8 cellular contexts compared by ENCODE assay signal in genomic region chr7:155205368-155206285, GRCh38.
DNase-seq lines count a peak whose midpoint lies in the region; ATAC-seq, FAIRE-seq and TF ChIP-seq lines count a peak whose summit lies in the region.

No MANE protein-coding gene starts in this region.

- TF ChIP-seq CTCF in A549 (IDR thresholded peaks at IDR 0.05) (no peak), Peyer's patch (IDR thresholded peaks at IDR 0.05) (no peak), foreskin keratinocyte (conservative IDR thresholded peaks at IDR 0.05) (peak; percentile 50), pancreas (IDR thresholded peaks at IDR 0.05) (no peak), thyroid gland (IDR thresholded peaks at IDR 0.05) (no peak)

- H3K36me3 Mint-ChIP-seq in activated T-helper 17 cell treated with anti-CD3 and anti-CD28 coated beads, Interleukin-2, amount 50 U/mL, for 72 hours (ENCODE audit: low read depth) = peaks cover 11% of the 10 kb centered on the region

- no peaks in the 10 kb centered on the region for H3K27me3 Mint-ChIP-seq in activated T-helper 17 cell treated with anti-CD3 and anti-CD28 coated beads, Interleukin-2, amount 50 U/mL, for 72 hours

- ATAC-seq in A549 (peak; percentile 92 to 96), GM18873 (IDR thresholded peaks at IDR 0.05; ENCODE audit: low FRiP score, unreplicated experiment) (peak; percentile 83), HG03095 (IDR thresholded peaks at IDR 0.05; ENCODE audit: unreplicated experiment) (peak; percentile 78), foreskin keratinocyte (peak; percentile 88), pancreas (peak in 3 of 4 donors; percentile 33 to 75 (median 47))
- ATAC-seq in activated T-helper 17 cell treated with anti-CD3 and anti-CD28 coated beads, Interleukin-2, amount 50 U/mL, for 72 hours (replicated peaks) = peak; percentile 84

- peak overlapping the region; percentile 73 for H3K4me2 ChIP-seq in A549

- peak; percentile 95 to 98 for DNase-seq in A549 (ENCODE audit: low read depth in 1 of 2, low spot score in 1 of 2)
- peak; percentile 72 to 91 (median 81) for DNase-seq in Peyer's patch
- peak; percentile 98 to 99 for DNase-seq in foreskin keratinocyte
- DNase-seq in pancreas = peak in 3 of 6 donors; percentile 52 to 79 (median 68)
- peak; percentile 53 to 55 for DNase-seq in thyroid gland

- peaks cover 25% of the 10 kb centered on the region for H3K4me1 Mint-ChIP-seq in activated T-helper 17 cell treated with anti-CD3 and anti-CD28 coated beads, Interleukin-2, amount 50 U/mL, for 72 hours

- 33% methylated on average over 31 of the region's 32 CpGs for whole genome bisulfite sequencing in A549 (ENCODE audit: missing lambda C conversion rate)
- WGBS in pancreas, 2 donors = 78 to 82% methylated on average over 32 of the region's 32 CpGs
- 55 to 59% methylated on average over 31 to 32 of the region's 32 CpGs for WGBS in thyroid gland, 2 donors

- H3K27ac ChIP-seq in A549 (peak overlapping the region; percentile 69 to 84), Peyer's patch (peak overlapping the region; percentile 56 to 82 (median 78)), foreskin keratinocyte (peak overlapping the region; percentile 88), pancreas (peak overlapping the region in 3 of 4 donors; percentile 55 to 70 (median 57)), thyroid gland (peak overlapping the region; percentile 71 to 73 (median 71))

- H3K27me3 ChIP-seq in Peyer's patch (no peaks in the 10 kb centered on the region), foreskin keratinocyte (no peaks in the 10 kb centered on the region), pancreas (no peaks in the 10 kb centered on the region), thyroid gland (no peaks in the 10 kb centered on the region)

- FAIRE-seq in A549 (lab: Jason Lieb, UNC) = no peak
- FAIRE-seq in pancreas (lab: Jason Lieb, UNC) = no peak

- TF ChIP-seq RAD21 in A549 (conservative IDR thresholded peaks at IDR 0.05 in 1 of 2, IDR thresholded peaks at IDR 0.05 in 1 of 2) = no peak; a peak in 1 of 5 replicates

- CTCF ChIA-PET in A549 (lab: Yijun Ruan, JAX) = interaction anchor here (0.9 to 2.7 kb wide), 5 partner anchors 16 to 151 kb away, joined by 3 to 9 read pairs (median 4); no protein-coding TSS in a partner anchor

- H3K9me3 ChIP-seq in A549 (no peaks in the 10 kb centered on the region), Peyer's patch (no peaks in the 10 kb centered on the region), pancreas (no peaks in the 10 kb centered on the region), thyroid gland (no peaks in the 10 kb centered on the region)

- H3K9me3 Mint-ChIP-seq in activated T-helper 17 cell treated with anti-CD3 and anti-CD28 coated beads, Interleukin-2, amount 50 U/mL, for 72 hours = peaks cover 3% of the 10 kb centered on the region

- TF ChIP-seq POLR2A in A549 (IDR thresholded peaks at IDR 0.05; ENCODE audit: low read length) (peak; percentile 28; the same call in 1 of the 2 replicates), Peyer's patch (IDR thresholded peaks at IDR 0.05) (peak in 1 of 2 donors; percentile 19), thyroid gland (IDR thresholded peaks at IDR 0.05) (peak in 1 of 2 donors; percentile 37)

- peaks cover 21% of the 10 kb centered on the region for H3K4me1 ChIP-seq in A549
- H3K4me1 ChIP-seq in Peyer's patch = peaks cover 0 to 3% (median 0%) of the 10 kb centered on the region in 4 donors
- peaks cover 10% of the 10 kb centered on the region for H3K4me1 ChIP-seq in foreskin keratinocyte
- H3K4me1 ChIP-seq in pancreas = peaks cover 6 to 12% (median 7%) of the 10 kb centered on the region in 3 donors
- H3K4me1 ChIP-seq in thyroid gland = no peaks in the 10 kb centered on the region

- H3K4me3 ChIP-seq in A549 (peak overlapping the region; percentile 35), Peyer's patch (peak overlapping the region; percentile 18 to 48 (median 36)), pancreas (peak overlapping the region in 1 of 4 donors; percentile 7), thyroid gland (replicated peaks in 1 of 3) (no peak overlapping the region)

- POLR2A ChIA-PET in A549 (lab: Yijun Ruan, JAX) = interaction anchor here (0.6 to 1.8 kb wide), 6 partner anchors 12 to 203 kb away, joined by 3 to 23 read pairs (median 5); partner anchors contain the start of genes INSIG1 and PAXIP1

- intact Hi-C loops in pancreas (cut with DNase I) (no loop called here), thyroid gland (cut with DNase I) (loop anchor here (5.0 kb wide), 1 partner anchor 92 kb away; the partner anchor contains the start of gene INSIG1)

- no peaks in the 10 kb centered on the region for H3K36me3 ChIP-seq in Peyer's patch
- no peaks in the 10 kb centered on the region for H3K36me3 ChIP-seq in pancreas
- no peaks in the 10 kb centered on the region for H3K36me3 ChIP-seq in thyroid gland

- TF ChIP-seq EP300 in A549 (IDR thresholded peaks at IDR 0.05) = peak in 1 of 2 experiments; percentile 37; a peak in 1 of 5 replicates

- peak overlapping the region; percentile 84 for H3K4me3 Mint-ChIP-seq in activated T-helper 17 cell treated with anti-CD3 and anti-CD28 coated beads, Interleukin-2, amount 50 U/mL, for 72 hours

- H3K27ac Mint-ChIP-seq in activated T-helper 17 cell treated with anti-CD3 and anti-CD28 coated beads, Interleukin-2, amount 50 U/mL, for 72 hours = peak overlapping the region; percentile 98

TF ChIP-seq in A549, 52 proteins besides CTCF, POLR2A, EP300 and RAD21 (continues in another document):
- TF ChIP-seq PBX3 (IDR thresholded peaks at IDR 0.05) (no peak), SMC3 (IDR thresholded peaks at IDR 0.05) (no peak), FOXS1 (CRISPR knock-in tag; IDR thresholded peaks at IDR 0.05) (no peak), BHLHE40 (IDR thresholded peaks at IDR 0.05; ENCODE audit: low read depth, low read length) (no peak), MAZ (IDR thresholded peaks at IDR 0.05; ENCODE audit: borderline replicate concordance, low read depth, low read length) (no peak), JUNB (IDR thresholded peaks at IDR 0.05) (peak; percentile 50; the same call in 1 of the 2 replicates), NFE2L2 (conservative IDR thresholded peaks at IDR 0.05; ENCODE audit: low read length) (0 out of 2 replicates have a peak, but pooled peaks have one; percentile 15), MYC (IDR thresholded peaks at IDR 0.05; ENCODE audit: borderline replicate concordance, low read length) (peak; percentile 56; the same call in 1 of the 2 replicates), CHD2 (IDR thresholded peaks at IDR 0.05; ENCODE audit: low read length, partially characterized antibody) (no peak), GATA3 (IDR thresholded peaks at IDR 0.05; ENCODE audit: borderline replicate concordance) (peak; percentile 37; the same call in 1 of the 2 replicates), CBX8 (IDR thresholded peaks at IDR 0.05) (no peak), RARB (CRISPR knock-in tag; IDR thresholded peaks at IDR 0.05) (no peak), POLR2AphosphoS2 (conservative IDR thresholded peaks at IDR 0.05; ENCODE audit: low read length) (no peak), ESRRA (IDR thresholded peaks at IDR 0.05; ENCODE audit: borderline replicate concordance, low read length) (0 out of 2 replicates have a peak, but pooled peaks have one; percentile 2), ZNF302 (CRISPR knock-in tag; IDR thresholded peaks at IDR 0.05) (no peak), FOSB (CRISPR knock-in tag; IDR thresholded peaks at IDR 0.05) (no peak), SREBF2 (IDR thresholded peaks at IDR 0.05) (no peak), TP53 (CRISPR knock-in tag; IDR thresholded peaks at IDR 0.05) (peak; percentile 37; the same call in 1 of the 2 replicates), CEBPB (IDR thresholded peaks at IDR 0.05) (no peak), CHD4 (IDR thresholded peaks at IDR 0.05; ENCODE audit: borderline replicate concordance) (no peak), KDM1A (IDR thresholded peaks at IDR 0.05; ENCODE audit: low read depth) (no peak), TFCP2L1 (CRISPR knock-in tag; IDR thresholded peaks at IDR 0.05) (no peak), RNF2 (IDR thresholded peaks at IDR 0.05; ENCODE audit: borderline replicate concordance, low read depth) (no peak), HOXB13 (CRISPR knock-in tag; IDR thresholded peaks at IDR 0.05; ENCODE audit: low read depth) (0 out of 2 replicates have a peak, but pooled peaks have one; percentile 49), ZSCAN20 (CRISPR knock-in tag; IDR thresholded peaks at IDR 0.05) (no peak)
- TF ChIP-seq, protein P1, sequence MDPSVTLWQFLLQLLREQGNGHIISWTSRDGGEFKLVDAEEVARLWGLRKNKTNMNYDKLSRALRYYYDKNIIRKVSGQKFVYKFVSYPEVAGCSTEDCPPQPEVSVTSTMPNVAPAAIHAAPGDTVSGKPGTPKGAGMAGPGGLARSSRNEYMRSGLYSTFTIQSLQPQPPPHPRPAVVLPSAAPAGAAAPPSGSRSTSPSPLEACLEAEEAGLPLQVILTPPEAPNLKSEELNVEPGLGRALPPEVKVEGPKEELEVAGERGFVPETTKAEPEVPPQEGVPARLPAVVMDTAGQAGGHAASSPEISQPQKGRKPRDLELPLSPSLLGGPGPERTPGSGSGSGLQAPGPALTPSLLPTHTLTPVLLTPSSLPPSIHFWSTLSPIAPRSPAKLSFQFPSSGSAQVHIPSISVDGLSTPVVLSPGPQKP (IDR thresholded peaks at IDR 0.05; ENCODE audit: low read depth, low read length) = no peak

Comparison
In these comparisons a context has a peak if more than half of its experiments do, and no peak if none do; other contexts are left out.
1. H3K4me3 ChIP-seq: peak in A549 (single experiment) and Peyer's patch (4 of 4); none in thyroid gland (0 of 3).
2. Peak in every context shown above with its lines, with median percentiles within 50 percentile points of each other: ATAC-seq and H3K27ac ChIP-seq.